In the genomic region with DNA sequence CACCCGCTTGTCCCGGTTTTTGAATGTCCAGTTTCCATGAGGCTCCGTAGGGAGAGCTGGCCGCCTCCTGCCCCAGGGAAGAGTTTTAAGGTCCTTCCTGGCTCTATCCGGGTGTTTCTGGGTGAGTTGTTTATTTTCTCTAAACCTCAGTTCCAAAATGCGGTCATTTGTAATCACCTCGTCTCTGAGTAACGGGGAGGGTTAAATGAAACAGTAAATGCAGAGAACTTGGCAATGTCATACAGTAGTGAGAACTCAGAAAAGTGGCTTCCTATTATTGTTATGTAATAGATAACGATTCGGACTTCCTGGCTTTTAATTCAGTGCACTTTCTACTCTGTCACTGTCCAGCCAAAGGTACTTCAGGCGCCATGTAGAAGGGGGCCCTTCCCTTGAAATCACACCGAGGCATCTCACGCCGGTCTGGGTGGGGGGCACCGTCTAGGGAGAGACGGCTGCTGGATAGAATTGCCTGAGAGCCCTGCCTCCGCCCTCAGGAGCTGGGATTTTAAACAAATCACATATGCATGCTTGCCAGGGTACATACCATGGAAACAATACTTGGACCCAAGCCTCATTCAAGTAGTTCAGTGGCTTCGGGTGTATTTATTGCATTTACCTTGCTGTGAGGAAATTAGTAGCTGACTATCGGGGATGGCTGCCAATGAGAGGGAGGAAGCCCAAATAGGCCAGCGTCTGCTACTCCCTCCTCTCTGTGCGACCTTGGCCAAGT, we compare ENCODE assay signal across 19 cellular contexts. TPM values are rescaled to one million over a fixed set of nuclear protein-coding genes. Genes with fewer than 3 reads are reported as not detected.
A peak's percentile ranks its signal among the peaks of the same experiment; 100 is the strongest.
DNase-seq lines count a peak whose midpoint lies in the region; ATAC-seq, FAIRE-seq and TF ChIP-seq lines count a peak whose summit lies in the region.
"Had no signal": no experiment of that assay in that cellular context is flagged by ENCODE, and none has a peak within 500 bp of the region (broad histone marks: within the 10 kb centered on the region; RNA-seq: fewer than 3 reads in every experiment).

No MANE protein-coding gene starts in this region.

- H3K36me3 ChIP-seq in right lobe of liver (no peaks in the 10 kb centered on the region), HepG2 (replicated peaks in 1 of 2; ENCODE audit: control insufficient read depth in 1 of 2, insufficient read depth in 2 of 2, low read length in 2 of 2) (no peaks in the 10 kb centered on the region), smooth muscle cell (ENCODE audit: low read depth) (no peaks in the 10 kb centered on the region)
- H3K36me3 ChIP-seq: esophagus squamous epithelium had no signal

- in situ Hi-C loops in HepG2 (cut with HindIII; ENCODE audit: extremely low pct_ligation_motif_present, low pct_unique_long_range_greater_than_20kb) = no loop called here

- H3K9ac ChIP-seq in HepG2 (ENCODE audit: insufficient read depth, low read depth, low read length) = no peak overlapping the region
- H3K9ac ChIP-seq in smooth muscle cell (ENCODE audit: low read depth) = no peak overlapping the region

- no peak for FAIRE-seq in HepG2 (lab: Jason Lieb, UNC)

- no peak overlapping the region for H3K27ac ChIP-seq in right lobe of liver
- no peak overlapping the region for H3K27ac ChIP-seq in HepG2 (ENCODE audit: extremely low read length, insufficient read depth, low read length)
- peak overlapping the region; percentile 58 for H3K27ac ChIP-seq in VCaP
- no peak overlapping the region for H3K27ac ChIP-seq in smooth muscle cell (ENCODE audit: low read depth)
- H3K27ac ChIP-seq: esophagus squamous epithelium had no signal

- 28% methylated on average over 20 of the region's 21 CpGs for WGBS in right lobe of liver (ENCODE audit: insufficient coverage, low coverage, low lambda C conversion rate, missing lambda C conversion rate)
- 22% methylated on average over 13 of the region's 21 CpGs for WGBS in HepG2 (ENCODE audit: low lambda C conversion rate)
- 84% methylated on average over 21 of the region's 21 CpGs for WGBS in smooth muscle cell (ENCODE audit: low lambda C conversion rate)

- no peaks in the 10 kb centered on the region for H3F3A ChIP-seq in smooth muscle cell (ENCODE audit: low read depth)

- CTCF ChIA-PET in HepG2 (lab: Yijun Ruan, JAX; ENCODE audit: low intra/inter-chr PET ratio, low total read pairs) = no interaction called here
- CTCF ChIA-PET in activated CD8-positive, alpha-beta T cell treated with anti-CD3 and anti-CD28 coated beads for 36 hours (lab: Charles Lee) = interaction anchor here (1.1 kb wide), 1 partner anchor 10 kb away, joined by 3 read pairs; no protein-coding TSS in a partner anchor

- H2AFZ ChIP-seq in HepG2 (ENCODE audit: low read length) (no peak overlapping the region), smooth muscle cell (ENCODE audit: low read depth) (no peak overlapping the region)

- no TSS peak for BruUV-seq in HepG2 (replicated peaks; lab: Mats Ljungman, UMichigan)

- no peaks in the 10 kb centered on the region for H3K36me3 Mint-ChIP-seq in activated CD8-positive, alpha-beta T cell treated with anti-CD3 and anti-CD28 coated beads for 36 hours (ENCODE audit: low read depth)
- H3K36me3 Mint-ChIP-seq: activated naive CD4-positive, alpha-beta T cell treated with anti-CD3 and anti-CD28 coated beads, Interleukin-2, amount 50 U/mL, for 72 hours; CD4-positive, alpha-beta memory T cell; memory B cell; natural killer cell treated with Interleukin-12 subunit alpha and Interleukin-12 subunit beta and Interleukin-15 and Interleukin-18, amount 100 ng/mL, for 72 hours had no signal

- H3K27me3 Mint-ChIP-seq in activated CD8-positive, alpha-beta T cell treated with anti-CD3 and anti-CD28 coated beads for 36 hours = peaks cover 14% of the 10 kb centered on the region

- TF ChIP-seq EP300 in HepG2 (IDR thresholded peaks at IDR 0.05; ENCODE audit: low read depth in 2 of 2, low read length in 2 of 2) (no peak), HepG2 (CRISPR knock-in tag; IDR thresholded peaks at IDR 0.05; ENCODE audit: borderline replicate concordance) (no peak)

- intact Hi-C loops in right lobe of liver (cut with DNase I) (no loop called here), HepG2 (cut with micrococcal nuclease; ENCODE audit: unreplicated experiment) (no loop called here)
- intact Hi-C loops in activated CD8-positive, alpha-beta T cell treated with anti-CD3 and anti-CD28 coated beads for 36 hours (cut with micrococcal nuclease) = no loop called here

- H3K4me1 Mint-ChIP-seq in activated CD8-positive, alpha-beta T cell treated with anti-CD3 and anti-CD28 coated beads for 36 hours (ENCODE audit: low read depth) = no peaks in the 10 kb centered on the region
- H3K4me1 Mint-ChIP-seq: CD4-positive, alpha-beta memory T cell; memory B cell; stimulated activated naive CD8-positive, alpha-beta T cell treated with anti-CD3 and anti-CD28 coated beads, Interleukin-15, amount 100 ng/mL, for 72 hours had no signal

- H3K9me3 Mint-ChIP-seq in activated CD8-positive, alpha-beta T cell treated with anti-CD3 and anti-CD28 coated beads for 36 hours = no peaks in the 10 kb centered on the region
- H3K9me3 Mint-ChIP-seq: activated naive CD4-positive, alpha-beta T cell treated with anti-CD3 and anti-CD28 coated beads, Interleukin-2, amount 50 U/mL, for 72 hours; activated T-cell treated with anti-CD3 and anti-CD28 coated beads, Interleukin-2, amount 50 U/mL, for 24 hours; dendritic cell treated with granulocyte-macrophage colony-stimulating factor and Interleukin-4, amounts not matched to agents 40 ng/mL and 50 ng/mL, for 4 days; memory B cell; natural killer cell treated with Interleukin-12 subunit alpha and Interleukin-12 subunit beta and Interleukin-15 and Interleukin-18, amount 100 ng/mL, for 72 hours; stimulated activated naive CD8-positive, alpha-beta T cell treated with anti-CD3 and anti-CD28 coated beads, Interleukin-15, amount 100 ng/mL, for 72 hours had no signal

- H3K4me1 ChIP-seq in right lobe of liver = no peaks in the 10 kb centered on the region
- H3K4me1 ChIP-seq in HepG2 (ENCODE audit: insufficient read depth, low read length) = 0 out of 2 replicates have a peak, but pooled peaks cover 7% of the 10 kb centered on the region
- H3K4me1 ChIP-seq in smooth muscle cell (ENCODE audit: low read depth) = peaks cover 6% of the 10 kb centered on the region

- no peak for TF ChIP-seq POLR2A in right lobe of liver (IDR thresholded peaks at IDR 0.05)
- TF ChIP-seq POLR2A in HepG2 (IDR thresholded peaks at IDR 0.05; ENCODE audit: insufficient read depth in 1 of 2, low read depth in 2 of 2, low read length in 2 of 2) = no peak

- H4K20me1 ChIP-seq in HepG2 (ENCODE audit: insufficient read depth, low read length) = no peaks in the 10 kb centered on the region
- no peaks in the 10 kb centered on the region for H4K20me1 ChIP-seq in smooth muscle cell (ENCODE audit: low read depth)

- no peak overlapping the region for H3K4me2 ChIP-seq in HepG2 (ENCODE audit: low read depth, low read length)
- H3K4me2 ChIP-seq in smooth muscle cell = no peak overlapping the region

- no peak overlapping the region for H3K4me3 Mint-ChIP-seq in activated CD8-positive, alpha-beta T cell treated with anti-CD3 and anti-CD28 coated beads for 36 hours
- H3K4me3 Mint-ChIP-seq: activated T-cell treated with anti-CD3 and anti-CD28 coated beads, Interleukin-2, amount 50 U/mL, for 24 hours; CD4-positive, alpha-beta memory T cell; dendritic cell treated with granulocyte-macrophage colony-stimulating factor and Interleukin-4, amounts not matched to agents 40 ng/mL and 50 ng/mL, for 4 days; memory B cell; natural killer cell treated with Interleukin-12 subunit alpha and Interleukin-12 subunit beta and Interleukin-15 and Interleukin-18, amount 100 ng/mL, for 72 hours; stimulated activated naive CD8-positive, alpha-beta T cell treated with anti-CD3 and anti-CD28 coated beads, Interleukin-15, amount 100 ng/mL, for 72 hours had no signal

- no peaks in the 10 kb centered on the region for H3K9me3 ChIP-seq in right lobe of liver
- no peaks in the 10 kb centered on the region for H3K9me3 ChIP-seq in HepG2 (ENCODE audit: low read length)
- no peaks in the 10 kb centered on the region for H3K9me3 ChIP-seq in smooth muscle cell (replicated peaks; ENCODE audit: low read depth)
- H3K9me3 ChIP-seq: esophagus squamous epithelium had no signal

- no peak overlapping the region for H3K27ac Mint-ChIP-seq in activated CD8-positive, alpha-beta T cell treated with anti-CD3 and anti-CD28 coated beads for 36 hours
- H3K27ac Mint-ChIP-seq: activated naive CD4-positive, alpha-beta T cell treated with anti-CD3 and anti-CD28 coated beads, Interleukin-2, amount 50 U/mL, for 72 hours; activated T-cell treated with anti-CD3 and anti-CD28 coated beads, Interleukin-2, amount 50 U/mL, for 24 hours; CD4-positive, alpha-beta memory T cell; dendritic cell treated with granulocyte-macrophage colony-stimulating factor and Interleukin-4, amounts not matched to agents 40 ng/mL and 50 ng/mL, for 4 days; memory B cell; natural killer cell treated with Interleukin-12 subunit alpha and Interleukin-12 subunit beta and Interleukin-15 and Interleukin-18, amount 100 ng/mL, for 72 hours; stimulated activated naive CD8-positive, alpha-beta T cell treated with anti-CD3 and anti-CD28 coated beads, Interleukin-15, amount 100 ng/mL, for 72 hours had no signal

- DNase-seq in right lobe of liver (no peak), HepG2 (ENCODE audit: low spot score) (no peak), left lobe of liver (ENCODE audit: low spot score) (no peak), HCEC 1CT (no peak), smooth muscle cell (lab: John Stamatoyannopoulos, UW; ENCODE audit: unreplicated experiment) (no peak), GM20000 (ENCODE audit: low spot score) (no peak)
- no peak for DNase-seq in activated CD8-positive, alpha-beta T cell treated with anti-CD3 and anti-CD28 coated beads for 36 hours
- DNase-seq: activated CD4-positive, alpha-beta T cell treated with anti-CD3 and anti-CD28 coated beads, Interleukin-2, amount 50 U/mL, for 48 hours; activated T-cell treated with anti-CD3 and anti-CD28 coated beads, Interleukin-2, amount 50 U/mL, for 24 hours; CD4-positive, alpha-beta memory T cell; DMS79 treated with DMSO at 0.1 percent for 48 hours; esophagus squamous epithelium; NCI-H2029; stimulated activated naive CD8-positive, alpha-beta T cell treated with anti-CD3 and anti-CD28 coated beads, Interleukin-15, amount 100 ng/mL, for 72 hours had no signal

- H3K4me3 ChIP-seq in right lobe of liver = no peak overlapping the region
- H3K4me3 ChIP-seq in HepG2 (replicated peaks in 1 of 3; ENCODE audit: insufficient read depth in 1 of 3, low read depth in 2 of 3, low read length in 3 of 3) = no peak overlapping the region
- H3K4me3 ChIP-seq in smooth muscle cell = no peak overlapping the region

- ATAC-seq in right lobe of liver (peak; percentile 9 to 77 (median 46)), HepG2 (no peak), left lobe of liver (peak; percentile 25)
- ATAC-seq in activated CD8-positive, alpha-beta T cell treated with anti-CD3 and anti-CD28 coated beads for 36 hours = no peak
- ATAC-seq: activated naive CD4-positive, alpha-beta T cell treated with anti-CD3 and anti-CD28 coated beads, Interleukin-2, amount 50 U/mL, for 72 hours; natural killer cell treated with Interleukin-12 subunit alpha and Interleukin-12 subunit beta and Interleukin-15 and Interleukin-18, amount 100 ng/mL, for 72 hours; stimulated activated naive CD8-positive, alpha-beta T cell treated with anti-CD3 and anti-CD28 coated beads, Interleukin-15, amount 100 ng/mL, for 72 hours had no signal

- H3K79me2 ChIP-seq in HepG2 (ENCODE audit: insufficient read depth, low read length) (no peaks in the 10 kb centered on the region), smooth muscle cell (ENCODE audit: low read depth) (no peaks in the 10 kb centered on the region)

- TF ChIP-seq RAD21 in HepG2 (CRISPR knock-in tag; IDR thresholded peaks at IDR 0.05) = no peak

- TF ChIP-seq CTCF in right lobe of liver (IDR thresholded peaks at IDR 0.05) (no peak), HepG2 (CRISPR knock-in tag; IDR thresholded peaks at IDR 0.05) (no peak), VCaP (conservative IDR thresholded peaks at IDR 0.05) (no peak), smooth muscle cell (IDR thresholded peaks at IDR 0.05; ENCODE audit: borderline replicate concordance, insufficient read depth, poor library complexity, severe bottlenecking) (no peak), GM20000 (IDR thresholded peaks at IDR 0.05; ENCODE audit: extremely low read depth, missing control alignments) (no peak)
- TF ChIP-seq CTCF in activated CD8-positive, alpha-beta T cell treated with anti-CD3 and anti-CD28 coated beads for 36 hours (IDR thresholded peaks at IDR 0.05) = no peak

- POLR2A ChIA-PET in HepG2 (lab: Yijun Ruan, JAX) = no interaction called here
- POLR2A ChIA-PET in activated CD8-positive, alpha-beta T cell treated with anti-CD3 and anti-CD28 coated beads for 36 hours (lab: Charles Lee) = no interaction called here

- no peaks in the 10 kb centered on the region for H3K27me3 ChIP-seq in right lobe of liver
- H3K27me3 ChIP-seq in HepG2 (ENCODE audit: control insufficient read depth in 1 of 2, insufficient read depth in 2 of 2, low read length in 2 of 2) = peaks cover 3 to 30% of the 10 kb centered on the region in 2 experiments; a peak in 3 of 5 replicates
- peaks cover 18% of the 10 kb centered on the region for H3K27me3 ChIP-seq in smooth muscle cell (ENCODE audit: low read depth)

RNA-seq across cellular contexts. Expression of a gene that starts 26.4 kb away (rescaled TPM):
- under 1 TPM; under 0.01 to 0.12 (median 0.05) TPM for total RNA-seq in right lobe of liver
- total RNA-seq in HepG2 (2016; rRNA removed; fragmentation: Illumina TruSeq; extraction: Trizol) = not detected in 2 replicates
- total RNA-seq in HepG2 (2016; cell fraction: cytosol; rRNA removed; fragmentation: Illumina TruSeq; extraction: Trizol; ENCODE audit: low read depth) = not detected in 2 replicates
- not detected in 2 replicates for total RNA-seq in HepG2 (2016; cell fraction: insoluble cytoplasmic fraction; rRNA removed; fragmentation: Illumina TruSeq; extraction: Trizol)
- not detected in 2 replicates for total RNA-seq in HepG2 (2016; cell fraction: membrane; rRNA removed; fragmentation: Illumina TruSeq; extraction: Trizol)
- total RNA-seq in HepG2 (2016; cell fraction: nucleus; rRNA removed; fragmentation: Illumina TruSeq; extraction: Trizol) = not detected in 2 replicates
- polyA plus RNA-seq in HepG2 (2011; rRNA removed) = not detected in 2 replicates
- not detected in 2 replicates for polyA plus RNA-seq in HepG2 (2011; cell fraction: cytosol; rRNA removed)
- polyA plus RNA-seq in HepG2 (2011; cell fraction: nucleus; rRNA removed) = not detected in 2 replicates
- not detected in 2 replicates for polyA plus RNA-seq in HepG2 (2012)
- not detected in 2 replicates for polyA plus RNA-seq in HepG2 (2016; cell fraction: cytosol; fragmentation: Illumina TruSeq; extraction: Trizol; ENCODE audit: low read depth)
- not detected in 2 replicates for polyA plus RNA-seq in HepG2 (2016; cell fraction: insoluble cytoplasmic fraction; fragmentation: Illumina TruSeq; extraction: Trizol; ENCODE audit: low read depth)
- polyA plus RNA-seq in HepG2 (2016; cell fraction: membrane; fragmentation: Illumina TruSeq; extraction: Trizol; ENCODE audit: low read depth) = not detected in 2 replicates
- not detected in 2 replicates for polyA plus RNA-seq in HepG2 (2016; cell fraction: nucleus; fragmentation: Illumina TruSeq; extraction: Trizol; ENCODE audit: insufficient read depth, low read depth)
- not detected in 2 replicates for polyA minus RNA-seq in HepG2 (2011; rRNA and poly(A)+ RNA removed; ENCODE audit: low replicate concordance)
- not detected in 2 replicates for polyA minus RNA-seq in HepG2 (2011; cell fraction: cytosol; rRNA and poly(A)+ RNA removed)
- not detected in 2 replicates for polyA minus RNA-seq in HepG2 (2011; cell fraction: nucleus; rRNA and poly(A)+ RNA removed)
- 0.08 TPM for total RNA-seq in left lobe of liver
- total RNA-seq in smooth muscle cell = 0.09 TPM in 1 of 2 replicates, not detected in the other
- polyA plus RNA-seq in smooth muscle cell = not detected in 2 replicates
- total RNA-seq in activated CD8-positive, alpha-beta T cell treated with anti-CD3 and anti-CD28 coated beads for 36 hours = not detected
- total RNA-seq: CD4-positive, alpha-beta memory T cell; natural killer cell treated with Interleukin-12 subunit alpha and Interleukin-12 subunit beta and Interleukin-15 and Interleukin-18, amount 100 ng/mL, for 72 hours had no signal
- polyA plus RNA-seq: CD4-positive, alpha-beta memory T cell had no signal

Comparison
In these comparisons a context has a peak if more than half of its experiments do, and no peak if none do; other contexts are left out.
1. ATAC-seq: peak in right lobe of liver (4 of 4) and left lobe of liver (single experiment); none in HepG2 (single experiment) and activated CD8-positive, alpha-beta T cell treated with anti-CD3 and anti-CD28 coated beads for 36 hours (single experiment).